14 cellular contexts compared by ENCODE assay signal in the genomic region with DNA sequence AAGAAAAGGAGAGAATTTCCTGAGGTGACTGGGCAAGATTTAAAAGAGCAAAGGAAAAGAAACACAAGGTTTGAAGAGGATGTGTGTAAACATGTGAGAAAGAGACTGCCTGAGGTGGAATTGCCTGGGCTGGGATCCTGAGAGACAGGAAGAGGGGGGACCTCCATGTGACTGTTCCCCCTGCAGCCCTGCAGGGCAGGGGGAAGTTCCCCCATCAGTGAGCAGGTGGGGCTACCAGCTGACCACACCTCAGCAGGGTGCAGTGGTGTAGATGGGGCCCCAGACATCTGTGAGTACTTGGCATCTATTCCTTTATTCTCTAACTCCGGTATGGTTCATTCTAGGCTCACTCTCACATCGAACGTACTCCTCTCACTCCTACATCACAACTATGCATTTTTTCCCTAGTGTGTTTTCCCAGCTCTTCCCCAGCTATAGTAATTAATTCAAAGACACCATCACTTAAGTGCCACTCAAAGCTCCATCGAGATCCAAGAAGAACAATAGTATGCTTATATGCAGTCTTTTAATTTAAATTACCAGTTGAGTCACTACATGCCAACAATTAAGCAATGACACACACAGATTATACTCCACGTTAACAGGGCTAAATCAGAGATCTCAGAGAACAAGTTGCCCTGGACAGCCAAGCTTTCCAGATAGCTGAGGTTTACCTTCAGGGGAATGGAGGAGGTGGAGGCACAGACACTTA. TPM values are rescaled to one million over a fixed set of nuclear protein-coding genes. Genes with fewer than 3 reads are reported as not detected.
DNase-seq lines count a peak whose midpoint lies in the region; ATAC-seq and TF ChIP-seq lines count a peak whose summit lies in the region.
"Had no signal": no experiment of that assay in that cellular context is flagged by ENCODE, and none has a peak within 500 bp of the region (broad histone marks: within the 10 kb centered on the region; RNA-seq: fewer than 3 reads in every experiment).

No MANE protein-coding gene starts in this region.

- no peak overlapping the region for H3K4me2 ChIP-seq in DND-41 (ENCODE audit: insufficient read depth, low read length)

- intact Hi-C loops in dorsolateral prefrontal cortex (cut with DNase I): no loop called here

- no peaks in the 10 kb centered on the region for H4K20me1 ChIP-seq in DND-41 (ENCODE audit: insufficient read depth, low read length)

- H3K27ac ChIP-seq in DND-41 (ENCODE audit: low read length) (no peak overlapping the region), HUES64 (ENCODE audit: low read depth, low read length) (peak overlapping the region; percentile 33), dorsolateral prefrontal cortex (no peak overlapping the region)
- H3K27ac ChIP-seq: brain microvascular endothelial cell, C4-2B had no signal

- H3K9me3 ChIP-seq in DND-41 (ENCODE audit: insufficient read depth, low read length, severe bottlenecking): no peaks in the 10 kb centered on the region
- H3K9me3 ChIP-seq in HUES64 (ENCODE audit: insufficient read depth, low read depth, low read length): no peaks in the 10 kb centered on the region

- 74% methylated on average over 5 of the region's 5 CpGs for WGBS in HUES64

- no peaks in the 10 kb centered on the region for H3K36me3 ChIP-seq in DND-41 (ENCODE audit: insufficient read depth, low read length)
- peaks cover 11% of the 10 kb centered on the region for H3K36me3 ChIP-seq in HUES64 (ENCODE audit: insufficient read depth, low read length)
- H3K36me3 ChIP-seq: brain microvascular endothelial cell had no signal

- no peaks in the 10 kb centered on the region for H3K79me2 ChIP-seq in DND-41 (ENCODE audit: insufficient read depth, low read length)

- H3K4me3 ChIP-seq in DND-41 (ENCODE audit: low read depth in 1 of 2, low read length in 2 of 2) (no peak overlapping the region), HUES64 (ENCODE audit: low read length) (no peak overlapping the region), dorsolateral prefrontal cortex (no peak overlapping the region)
- H3K4me3 ChIP-seq: skin epidermis had no signal

- TF ChIP-seq CTCF in DND-41 (IDR thresholded peaks at IDR 0.05; ENCODE audit: borderline replicate concordance, extremely low read depth, low read length, poor library complexity, severe bottlenecking) (no peak), dorsolateral prefrontal cortex (IDR thresholded peaks at IDR 0.05 in 54 of 56, conservative IDR thresholded peaks at IDR 0.05 in 2 of 56; ENCODE audit: low read depth in 1 of 56, partially characterized antibody in 56 of 56) (no peak)

- H3K9ac ChIP-seq in DND-41 (ENCODE audit: low read depth, low read length) (no peak overlapping the region), HUES64 (ENCODE audit: low read depth, low read length) (no peak overlapping the region)

- no peak for ATAC-seq in DND-41 (ENCODE audit: insufficient read depth, low read depth)
- ATAC-seq: HCT116 had no signal

- H3K4me1 ChIP-seq in DND-41 (ENCODE audit: insufficient read depth, low read length) (no peaks in the 10 kb centered on the region), HUES64 (ENCODE audit: insufficient read depth, low read length) (peaks cover 48% of the 10 kb centered on the region)

- no peak overlapping the region for H2AFZ ChIP-seq in DND-41 (ENCODE audit: low read depth, low read length)

- DNase-seq in DND-41 (peak; percentile 3), T1000 (lab: John Stamatoyannopoulos, UW) (peak; percentile 11), islet precursor cell (peak; percentile 48), GM19240 (ENCODE audit: insufficient read length, low spot score) (no peak), Ammon's horn (ENCODE audit: low spot score) (no peak), SKM-1 treated with dmso at 0.1 percent for 144 hours (lab: John Stamatoyannopoulos, UW; ENCODE audit: unreplicated experiment) (no peak), dorsolateral prefrontal cortex (no peak)
- DNase-seq: activated T-cell treated with anti-CD3 and anti-CD28 coated beads for 4 hours, brain microvascular endothelial cell, naive B cell had no signal

- H3K27me3 ChIP-seq in DND-41 (ENCODE audit: insufficient read depth, low read length, poor library complexity) (no peaks in the 10 kb centered on the region), HUES64 (ENCODE audit: insufficient read depth, low read length) (no peaks in the 10 kb centered on the region), dorsolateral prefrontal cortex (no peaks in the 10 kb centered on the region)
- H3K27me3 ChIP-seq: brain microvascular endothelial cell had no signal

RNA-seq across cellular contexts. Expression of gene LGR4, which starts 42.7 kb away (rescaled TPM):
- polyA plus RNA-seq in HUES64 (2013, experiment 1 of 2): 42.3 TPM
- polyA plus RNA-seq in HUES64 (2013, experiment 2 of 2): 45.0 TPM
- total RNA-seq in dorsolateral prefrontal cortex: 10 to 100 TPM; 13.8 to 46.9 (median 27.6) TPM

Comparison
In these comparisons a context has a peak if more than half of its experiments do, and no peak if none do; other contexts are left out.
1. DNase-seq: peak in DND-41 (single experiment), T1000 (single experiment) and islet precursor cell (single experiment); none in GM19240 (single experiment), Ammon's horn (single experiment), SKM-1 treated with dmso at 0.1 percent for 144 hours (single experiment) and dorsolateral prefrontal cortex (0 of 10).